Comparison of ENCODE assay signal across 10 cellular contexts in the genomic region with DNA sequence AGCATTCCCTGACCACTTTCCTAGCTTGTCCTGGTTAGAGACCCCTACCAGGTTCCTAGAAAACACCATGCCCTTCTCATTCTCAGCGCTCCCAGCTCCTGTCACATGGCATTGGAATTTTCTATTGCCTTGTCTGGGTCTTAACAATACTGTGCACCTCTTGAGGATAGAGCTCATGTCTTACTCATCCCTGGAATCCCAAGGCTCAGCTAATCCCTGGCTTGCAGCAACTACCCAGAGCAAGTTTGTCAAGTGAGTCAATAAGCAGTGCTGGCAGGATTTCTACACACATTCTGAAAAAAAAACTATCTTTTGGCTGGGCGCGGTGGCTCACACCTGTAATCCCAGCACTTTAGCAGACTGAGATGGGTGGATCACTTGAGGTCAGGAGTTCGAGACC. TPM values are rescaled to one million over a fixed set of nuclear protein-coding genes. Genes with fewer than 3 reads are reported as not detected.
A peak's percentile ranks its signal among the peaks of the same experiment; 100 is the strongest.
DNase-seq lines count a peak whose midpoint lies in the region; ATAC-seq, FAIRE-seq and TF ChIP-seq lines count a peak whose summit lies in the region.
"Had no signal": no experiment of that assay in that cellular context is flagged by ENCODE, and none has a peak within 500 bp of the region (broad histone marks: within the 10 kb centered on the region; RNA-seq: fewer than 3 reads in every experiment).

No MANE protein-coding gene starts in this region.

- CTCF ChIA-PET in endothelial cell of umbilical vein (lab: Charles Lee), result interaction anchor here (1.0 to 2.0 kb wide), 6 partner anchors 8 to 299 kb away, joined by 3 to 24 read pairs (median 4); no protein-coding TSS in a partner anchor

- TF ChIP-seq POLR2A in endothelial cell of umbilical vein (IDR thresholded peaks at IDR 0.05; ENCODE audit: low read depth, low read length), result no peak

- no peaks in the 10 kb centered on the region for H3K9me3 Mint-ChIP-seq in endothelial cell (ENCODE audit: unreplicated experiment)

- no peaks in the 10 kb centered on the region for H3K36me3 Mint-ChIP-seq in endothelial cell (ENCODE audit: low read depth, unreplicated experiment)

- DNase-seq in ELR (ENCODE audit: low read depth) (peak; percentile 99), MV-4-11 (lab: John Stamatoyannopoulos, UW) (peak; percentile 35), endothelial cell of umbilical vein (ENCODE audit: low read depth, low spot score) (peak; percentile 18), pancreas (peak in 2 of 6 donors; percentile 32 to 49), NCI-H774 (lab: John Stamatoyannopoulos, UW) (no peak), endothelial cell (ENCODE audit: low spot score) (no peak)
- DNase-seq: activated T-cell treated with anti-CD3 and anti-CD28 coated beads, Interleukin-2, amount 50 U/mL, for 1 hour had no signal

- no peak overlapping the region for H3K27ac Mint-ChIP-seq in endothelial cell (ENCODE audit: unreplicated experiment)

- no peaks in the 10 kb centered on the region for H3K4me1 ChIP-seq in endothelial cell of umbilical vein (ENCODE audit: control insufficient read depth, extremely low read depth, insufficient read depth, low read length)
- H3K4me1 ChIP-seq in pancreas, result peaks cover 0 to 5% (median 4%) of the 10 kb centered on the region in 3 donors

- peak; percentile 65 to 75 (median 74) for ATAC-seq in pancreas
- ATAC-seq in GM21619 (IDR thresholded peaks at IDR 0.05; ENCODE audit: unreplicated experiment), result no peak
- ATAC-seq in GM21367 (IDR thresholded peaks at IDR 0.05; ENCODE audit: unreplicated experiment), result no peak

- H3K4me3 ChIP-seq in endothelial cell of umbilical vein (replicated peaks in 1 of 3; ENCODE audit: insufficient read depth in 1 of 3, low read depth in 1 of 3, low read length in 3 of 3) (no peak overlapping the region), pancreas (no peak overlapping the region)

- FAIRE-seq in endothelial cell of umbilical vein (lab: Jason Lieb, UNC), result peak; percentile 26
- FAIRE-seq in pancreas (lab: Jason Lieb, UNC), result no peak
- FAIRE-seq: endometrium had no signal

- H3K27ac ChIP-seq in endothelial cell of umbilical vein (ENCODE audit: insufficient read depth, low read depth, low read length), result no peak overlapping the region
- peak overlapping the region; percentile 30 to 72 (median 46) for H3K27ac ChIP-seq in pancreas

- H3K36me3 ChIP-seq in endothelial cell of umbilical vein (ENCODE audit: control insufficient read depth in 2 of 2, extremely low read depth in 1 of 2, insufficient read depth in 2 of 2, low read length in 2 of 2) (no peaks in the 10 kb centered on the region), pancreas (no peaks in the 10 kb centered on the region)

- intact Hi-C loops in endothelial cell of umbilical vein (cut with micrococcal nuclease), result no loop called here
- intact Hi-C loops in pancreas (cut with DNase I), result no loop called here

- POLR2A ChIA-PET in endothelial cell of umbilical vein (lab: Charles Lee), result no interaction called here

- peaks cover 0 to 2% of the 10 kb centered on the region in 2 experiments for H3K27me3 ChIP-seq in endothelial cell of umbilical vein (ENCODE audit: control insufficient read depth in 2 of 2, insufficient read depth in 2 of 2, low read length in 2 of 2)
- no peaks in the 10 kb centered on the region for H3K27me3 ChIP-seq in pancreas

- TF ChIP-seq CTCF in endothelial cell of umbilical vein (IDR thresholded peaks at IDR 0.05; ENCODE audit: extremely low read depth in 1 of 2, insufficient read depth in 1 of 2, low read depth in 1 of 2, low read length in 2 of 2) (no peak), pancreas (IDR thresholded peaks at IDR 0.05) (no peak), endothelial cell (IDR thresholded peaks at IDR 0.05; ENCODE audit: unreplicated experiment) (no peak)

- H3K4me1 Mint-ChIP-seq in endothelial cell (ENCODE audit: unreplicated experiment), result peaks cover 9% of the 10 kb centered on the region

- no peaks in the 10 kb centered on the region for H3K79me2 ChIP-seq in endothelial cell of umbilical vein (ENCODE audit: control insufficient read depth, insufficient read depth, low read length)

- no peaks in the 10 kb centered on the region for H3K27me3 Mint-ChIP-seq in endothelial cell (ENCODE audit: unreplicated experiment)

- no peak overlapping the region for H3K4me2 ChIP-seq in endothelial cell of umbilical vein (ENCODE audit: insufficient read depth, low read length)

- dilution Hi-C loops in endothelial cell of umbilical vein (cut with MboI; ENCODE audit: extremely low pct_ligation_motif_present, low sequenced_read_pairs), result no loop called here

- H4K20me1 ChIP-seq in endothelial cell of umbilical vein (replicated peaks; ENCODE audit: control insufficient read depth, extremely low read depth, insufficient read depth, low read length), result no peaks in the 10 kb centered on the region

- BruUV-seq in endothelial cell of umbilical vein (replicated peaks; lab: Mats Ljungman, UMichigan), result no TSS peak

- no peak overlapping the region for H2AFZ ChIP-seq in endothelial cell of umbilical vein (ENCODE audit: low read depth, low read length)

- WGBS in pancreas, 2 donors, result 52 to 54% methylated on average over 4 of the region's 4 CpGs

- H3K9ac ChIP-seq in endothelial cell of umbilical vein (replicated peaks; ENCODE audit: extremely low read depth, insufficient read depth, low read length), result no peak overlapping the region

- H3K9me3 ChIP-seq in endothelial cell of umbilical vein (replicated peaks; ENCODE audit: control insufficient read depth, insufficient read depth, low read length) (no peaks in the 10 kb centered on the region), pancreas (no peaks in the 10 kb centered on the region)

- H3K4me3 Mint-ChIP-seq in endothelial cell (ENCODE audit: unreplicated experiment), result no peak overlapping the region

- H3K9me1 ChIP-seq in endothelial cell of umbilical vein (replicated peaks; ENCODE audit: control insufficient read depth, extremely low read depth, insufficient read depth, low read length), result no peaks in the 10 kb centered on the region

TF ChIP-seq in endothelial cell of umbilical vein, 7 proteins besides CTCF, POLR2A, EP300 and RAD21:
- TF ChIP-seq GATA2 (IDR thresholded peaks at IDR 0.05; ENCODE audit: insufficient read depth, insufficient read length, low read depth, low read length) (no peak), POLR2AphosphoS5 (IDR thresholded peaks at IDR 0.05; ENCODE audit: insufficient read depth, low read depth, low read length) (no peak), EZH2 (IDR thresholded peaks at IDR 0.05; ENCODE audit: borderline replicate concordance, low read depth, low read length, severe bottlenecking) (no peak), FOS (IDR thresholded peaks at IDR 0.05; ENCODE audit: borderline replicate concordance, insufficient read depth, low read length) (no peak), MYC (IDR thresholded peaks at IDR 0.05; ENCODE audit: low read depth, low read length) (no peak)

RNA-seq across cellular contexts. Expression of a gene that starts 11.7 kb away (rescaled TPM):
- total RNA-seq in endothelial cell of umbilical vein, result 117 and 124 TPM in 2 replicates
- polyA plus RNA-seq in endothelial cell of umbilical vein, result 99.4 and 123 TPM in 2 replicates
- polyA plus RNA-seq in endothelial cell of umbilical vein (2011; cell fraction: cytosol; rRNA removed), result 168 and 181 TPM in 2 replicates
- polyA plus RNA-seq in endothelial cell of umbilical vein (2011; cell fraction: nucleus; rRNA removed), result 95.8 and 112 TPM in 2 replicates
- polyA plus RNA-seq in endothelial cell of umbilical vein (2012), result 146 and 198 TPM in 2 replicates
- polyA minus RNA-seq in endothelial cell of umbilical vein, result 233 and 266 TPM in 2 replicates
- polyA minus RNA-seq in endothelial cell of umbilical vein (2011; cell fraction: cytosol; rRNA and poly(A)+ RNA removed), result 118 TPM
- 50.2 and 78.9 TPM in 2 replicates for polyA minus RNA-seq in endothelial cell of umbilical vein (2011; cell fraction: nucleus; rRNA and poly(A)+ RNA removed)
- 10 to 100 TPM; 27.1 to 59.3 (median 42.4) TPM for total RNA-seq in pancreas
- 10 to 100 TPM; 39.3 to 87.4 TPM for polyA plus RNA-seq in pancreas
- 93.2 TPM for total RNA-seq in endothelial cell (ENCODE audit: unreplicated experiment)

RNA-seq across cellular contexts. Expression of a gene that starts 17.0 kb away (rescaled TPM):
- total RNA-seq in endothelial cell of umbilical vein, result 29.1 and 29.5 TPM in 2 replicates
- polyA plus RNA-seq in endothelial cell of umbilical vein, result 9.6 and 13.1 TPM in 2 replicates
- 17.0 and 17.2 TPM in 2 replicates for polyA plus RNA-seq in endothelial cell of umbilical vein (2011; cell fraction: cytosol; rRNA removed)
- 18.3 and 19.9 TPM in 2 replicates for polyA plus RNA-seq in endothelial cell of umbilical vein (2011; cell fraction: nucleus; rRNA removed)
- polyA plus RNA-seq in endothelial cell of umbilical vein (2012), result 18.3 and 20.4 TPM in 2 replicates
- 9.6 and 16.1 TPM in 2 replicates for polyA minus RNA-seq in endothelial cell of umbilical vein
- 5.8 TPM for polyA minus RNA-seq in endothelial cell of umbilical vein (2011; cell fraction: cytosol; rRNA and poly(A)+ RNA removed)
- 6.0 and 7.9 TPM in 2 replicates for polyA minus RNA-seq in endothelial cell of umbilical vein (2011; cell fraction: nucleus; rRNA and poly(A)+ RNA removed)
- total RNA-seq in pancreas, result 1 to 10 TPM; 1.4 to 4.1 (median 2.2) TPM
- polyA plus RNA-seq in pancreas, result 1 to 10 TPM; 2.3 to 6.0 TPM
- 163 TPM for total RNA-seq in endothelial cell (ENCODE audit: unreplicated experiment)

RNA-seq across cellular contexts. Expression of a gene that starts 24.8 kb away (rescaled TPM):
- total RNA-seq in endothelial cell of umbilical vein (14.5 and 17.1 TPM in 2 replicates), pancreas (10 to 100 TPM; 16.1 to 28.4 (median 21.7) TPM), endothelial cell (ENCODE audit: unreplicated experiment) (19.0 TPM)
- polyA plus RNA-seq in endothelial cell of umbilical vein (8.9 and 11.1 TPM in 2 replicates), pancreas (10 to 100 TPM; 56.8 to 58.6 TPM)
- 15.5 and 15.8 TPM in 2 replicates for polyA plus RNA-seq in endothelial cell of umbilical vein (2011; cell fraction: cytosol; rRNA removed)
- polyA plus RNA-seq in endothelial cell of umbilical vein (2011; cell fraction: nucleus; rRNA removed), result 22.7 and 26.7 TPM in 2 replicates
- polyA plus RNA-seq in endothelial cell of umbilical vein (2012), result 17.6 and 22.3 TPM in 2 replicates
- polyA minus RNA-seq in endothelial cell of umbilical vein, result 5.6 and 11.2 TPM in 2 replicates
- 24.1 TPM for polyA minus RNA-seq in endothelial cell of umbilical vein (2011; cell fraction: cytosol; rRNA and poly(A)+ RNA removed)
- polyA minus RNA-seq in endothelial cell of umbilical vein (2011; cell fraction: nucleus; rRNA and poly(A)+ RNA removed), result 4.6 and 6.7 TPM in 2 replicates

Comparison
In these comparisons a context has a peak if more than half of its experiments do, and no peak if none do; other contexts are left out.
1. DNase-seq: peak in ELR (single experiment), MV-4-11 (single experiment) and endothelial cell of umbilical vein (single experiment); none in NCI-H774 (single experiment) and endothelial cell (single experiment).
2. ATAC-seq: peak in pancreas (4 of 4); none in GM21619 (single experiment) and GM21367 (single experiment).